8 cellular contexts compared by ENCODE assay signal in the genomic region with DNA sequence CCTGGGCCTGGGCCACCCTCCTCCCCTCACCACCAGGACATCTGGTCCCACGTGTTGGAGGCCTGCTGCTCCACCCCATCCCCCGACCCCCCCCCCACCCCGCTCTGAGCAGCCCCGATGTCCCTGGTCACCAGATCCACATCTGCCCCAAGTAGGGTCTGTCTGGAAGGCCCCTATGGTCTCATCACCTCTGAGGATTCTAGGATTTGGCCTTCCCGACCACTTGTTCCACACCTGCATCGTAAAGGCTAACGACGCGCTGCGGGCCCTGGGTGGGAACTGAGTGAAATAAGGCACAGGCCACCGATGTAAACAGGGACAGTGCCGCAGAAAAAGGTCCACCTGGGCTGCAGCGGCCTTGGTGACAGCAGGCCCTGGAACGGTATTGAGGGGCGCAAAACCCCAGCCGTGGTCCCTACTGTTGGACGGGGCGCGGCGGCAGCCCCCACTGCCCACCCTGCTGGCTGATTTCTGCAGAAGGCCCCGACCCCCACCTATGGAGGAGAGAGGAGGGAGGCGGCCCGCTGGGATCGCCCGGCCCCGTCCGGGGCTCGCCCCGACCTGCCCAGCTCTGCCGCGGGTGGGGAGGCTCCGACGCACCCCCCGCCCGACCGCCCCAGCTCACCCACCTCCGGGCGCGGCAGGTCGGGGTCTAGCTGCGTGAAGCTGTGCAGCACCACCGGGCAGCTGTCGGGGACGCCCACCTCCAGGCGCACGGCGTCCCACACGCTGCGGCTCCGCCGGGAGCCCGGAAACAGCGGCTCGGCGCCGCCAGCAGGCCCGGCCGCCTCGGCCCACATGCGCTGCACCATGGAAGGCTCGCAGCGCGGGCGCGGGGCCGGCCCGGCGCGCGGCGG. TPM values are rescaled to one million over a fixed set of nuclear protein-coding genes. Genes with fewer than 3 reads are reported as not detected.
DNase-seq lines count a peak whose midpoint lies in the region; FAIRE-seq and TF ChIP-seq lines count a peak whose summit lies in the region.

No MANE protein-coding gene starts in this region.

- TF ChIP-seq CTCF in ascending aorta (IDR thresholded peaks at IDR 0.05) (no peak), testis (IDR thresholded peaks at IDR 0.05) (no peak)

- H3K4me1 ChIP-seq in HUES64 (ENCODE audit: insufficient read depth, low read length) (peaks cover 14% of the 10 kb centered on the region; the same call in 1 of the 2 replicates), ascending aorta (peaks cover 3 to 21% of the 10 kb centered on the region in 2 donors), testis (peaks cover 49% of the 10 kb centered on the region)

- H3K4me3 Mint-ChIP-seq in T-helper 2 cell treated with Interferon-gamma antibody and Interleukin-4, amounts not matched to agents 5 μg/mL and 100 μg/mL, for 36 hours: peak overlapping the region; percentile 80

- WGBS in HUES64: 3% methylated on average over 70 of the region's 71 CpGs
- 0 to 2% methylated on average over 2 to 29 of the region's 71 CpGs for WGBS in testis, 2 donors

- H3K27ac Mint-ChIP-seq in T-helper 2 cell treated with Interferon-gamma antibody and Interleukin-4, amounts not matched to agents 5 μg/mL and 100 μg/mL, for 36 hours: peak overlapping the region; percentile 74

- peaks cover 33% of the 10 kb centered on the region for H3K27me3 ChIP-seq in HUES64 (ENCODE audit: insufficient read depth, low read length)
- no peaks in the 10 kb centered on the region for H3K27me3 ChIP-seq in ascending aorta
- H3K27me3 ChIP-seq in testis: no peaks in the 10 kb centered on the region

- H3K4me1 Mint-ChIP-seq in T-helper 2 cell treated with Interferon-gamma antibody and Interleukin-4, amounts not matched to agents 5 μg/mL and 100 μg/mL, for 36 hours (ENCODE audit: low read depth): peaks cover 35% of the 10 kb centered on the region

- FAIRE-seq in frontal cortex (lab: Jason Lieb, UNC): no peak

- H3K9me3 ChIP-seq in HUES64 (ENCODE audit: insufficient read depth, low read depth, low read length): no peaks in the 10 kb centered on the region
- H3K9me3 ChIP-seq in ascending aorta: no peaks in the 10 kb centered on the region
- H3K9me3 ChIP-seq in testis: no peaks in the 10 kb centered on the region

- no peak for DNase-seq in T-helper 2 cell treated with Interferon-gamma antibody and Interleukin-4, amounts not matched to agents 5 μg/mL and 100 μg/mL, for 36 hours (ENCODE audit: low spot score)
- DNase-seq in T-helper 2 cell: no peak
- no peak for DNase-seq in ascending aorta (ENCODE audit: low spot score in 2 of 2)
- DNase-seq in left kidney (ENCODE audit: low read depth, low spot score): peak; percentile 62
- DNase-seq in testis: no peak
- no peak for DNase-seq in mesenteric fat pad (ENCODE audit: low spot score)
- DNase-seq in frontal cortex (ENCODE audit: low spot score in 2 of 2): no peak

- intact Hi-C loops in ascending aorta (cut with DNase I) (loop anchor here (1.0 to 2.0 kb wide), 2 partner anchors 18 to 29 kb away; no protein-coding TSS in a partner anchor), testis (cut with DNase I; ENCODE audit: low total_unique reads) (no loop called here)

- H3K36me3 ChIP-seq in HUES64 (ENCODE audit: insufficient read depth, low read length) (no peaks in the 10 kb centered on the region), ascending aorta (no peaks in the 10 kb centered on the region), testis (ENCODE audit: low read depth, missing control alignments) (no peaks in the 10 kb centered on the region)

- peaks cover 6% of the 10 kb centered on the region for H3K36me3 Mint-ChIP-seq in T-helper 2 cell treated with Interferon-gamma antibody and Interleukin-4, amounts not matched to agents 5 μg/mL and 100 μg/mL, for 36 hours (ENCODE audit: low read depth)

- no peak for TF ChIP-seq POLR2A in testis (IDR thresholded peaks at IDR 0.05)

- peak overlapping the region; percentile 67 for H3K4me3 ChIP-seq in HUES64 (ENCODE audit: low read length)
- H3K4me3 ChIP-seq in ascending aorta: peak overlapping the region; percentile 65 to 85
- H3K4me3 ChIP-seq in testis: peak overlapping the region; percentile 66 to 68

- no peaks in the 10 kb centered on the region for H3K27me3 Mint-ChIP-seq in T-helper 2 cell treated with Interferon-gamma antibody and Interleukin-4, amounts not matched to agents 5 μg/mL and 100 μg/mL, for 36 hours (ENCODE audit: low read depth)

- H3K27ac ChIP-seq in HUES64 (ENCODE audit: low read depth, low read length) (no peak overlapping the region), ascending aorta (peak overlapping the region; percentile 78 to 82), testis (peak overlapping the region in 1 of 2 donors; percentile 69)

- H3K9ac ChIP-seq in HUES64 (ENCODE audit: low read depth, low read length): peak overlapping the region; percentile 84

- H3K9me3 Mint-ChIP-seq in T-helper 2 cell treated with Interferon-gamma antibody and Interleukin-4, amounts not matched to agents 5 μg/mL and 100 μg/mL, for 36 hours: no peaks in the 10 kb centered on the region

RNA-seq across cellular contexts. Expression of a gene that starts 0.5 kb away (rescaled TPM):
- 16.8 TPM for polyA plus RNA-seq in HUES64 (2013, experiment 1 of 2)
- polyA plus RNA-seq in HUES64 (2013, experiment 2 of 2): 24.6 TPM
- total RNA-seq in ascending aorta: 53.9 TPM
- total RNA-seq in testis: 10 to 100 TPM; 32.5 to 42.4 TPM
- polyA plus RNA-seq in testis (ENCODE audit: insufficient read depth, low read depth, low replicate concordance): 23.0 TPM
- total RNA-seq in mesenteric fat pad: 58.4 TPM
- 79.9 TPM for total RNA-seq in frontal cortex

RNA-seq across cellular contexts. Expression of a gene that starts 43.1 kb away (rescaled TPM):
- 4.8 TPM for polyA plus RNA-seq in HUES64 (2013, experiment 1 of 2)
- 4.9 TPM for polyA plus RNA-seq in HUES64 (2013, experiment 2 of 2)
- total RNA-seq in ascending aorta: 13.4 TPM
- 10 to 100 TPM in 1 of 2 donors, 1 to 10 TPM in 1; 5.6 to 11.2 TPM for total RNA-seq in testis
- polyA plus RNA-seq in testis (ENCODE audit: insufficient read depth, low read depth, low replicate concordance): 4.0 TPM
- total RNA-seq in mesenteric fat pad: 25.1 TPM
- total RNA-seq in frontal cortex: 2.0 TPM

RNA-seq across cellular contexts. Expression of a gene that starts 58.8 kb away (rescaled TPM):
- 2.1 TPM for polyA plus RNA-seq in HUES64 (2013, experiment 1 of 2)
- polyA plus RNA-seq in HUES64 (2013, experiment 2 of 2): 2.0 TPM
- total RNA-seq in ascending aorta (not detected), testis (1 to 10 TPM; 2.4 to 2.6 TPM), mesenteric fat pad (2.2 TPM), frontal cortex (0.41 TPM)
- 2.1 TPM for polyA plus RNA-seq in testis (ENCODE audit: insufficient read depth, low read depth, low replicate concordance)
